ENCODE assay signal across 14 cellular contexts in the genomic region with DNA sequence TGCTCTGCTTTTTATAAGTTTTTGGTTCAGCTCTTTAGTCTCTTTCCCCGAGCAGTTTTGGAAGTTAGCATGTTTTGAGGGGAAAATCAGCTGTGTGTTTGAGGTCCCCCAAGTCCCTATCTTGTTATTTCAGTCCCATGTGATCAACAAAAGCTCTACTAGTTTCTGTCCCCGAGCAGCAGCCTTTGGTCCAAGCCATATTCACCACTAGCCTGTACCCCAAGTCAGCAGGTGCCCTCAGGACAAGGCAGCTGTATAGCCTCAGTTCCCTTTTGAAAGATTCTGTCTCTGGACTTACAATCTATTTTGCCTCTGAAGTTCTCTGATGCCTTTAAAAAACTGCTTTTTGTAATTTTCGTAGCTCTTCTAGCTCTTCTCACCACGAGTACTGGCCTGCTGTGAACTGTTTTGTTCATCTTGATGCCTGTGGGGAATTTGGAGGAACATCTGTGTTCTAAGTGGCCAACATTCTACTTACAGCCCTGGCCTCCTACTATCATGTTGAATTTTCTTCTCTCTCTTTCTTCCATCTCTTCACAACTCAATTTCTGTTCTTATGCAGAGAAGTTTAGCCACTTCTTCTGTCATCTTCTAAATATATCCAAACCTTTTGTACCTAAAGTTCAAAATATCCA. TPM values are rescaled to one million over a fixed set of nuclear protein-coding genes. Genes with fewer than 3 reads are reported as not detected.
DNase-seq lines count a peak whose midpoint lies in the region; ATAC-seq and TF ChIP-seq lines count a peak whose summit lies in the region.
"Had no signal": no experiment of that assay in that cellular context is flagged by ENCODE, and none has a peak within 500 bp of the region (broad histone marks: within the 10 kb centered on the region; RNA-seq: fewer than 3 reads in every experiment).

No MANE protein-coding gene starts in this region.

- no peaks in the 10 kb centered on the region for H4K20me1 ChIP-seq in KMS-11 (ENCODE audit: insufficient read depth)

- no peak overlapping the region for H2AFZ ChIP-seq in KMS-11 (ENCODE audit: low read depth)

- no peak for DNase-seq in Right ventricle myocardium inferior (ENCODE audit: missing footprints)
- DNase-seq in right cardiac atrium = no peak
- DNase-seq in esophagus muscularis mucosa (ENCODE audit: extremely low spot score) = no peak
- DNase-seq in NCI-H1694 (lab: John Stamatoyannopoulos, UW) = no peak
- DNase-seq in DMS 273 (lab: John Stamatoyannopoulos, UW; ENCODE audit: unreplicated experiment) = no peak
- no peak for DNase-seq in SHP77 treated with DMSO at 0.1 percent for 48 hours (lab: John Stamatoyannopoulos, UW)
- DNase-seq: NCI-H1092, NCI-H187, NCI-H748 treated with DMSO at 0.1 percent for 48 hours, SIG-M5 had no signal

- no peak for TF ChIP-seq CTCF in KMS-11 (conservative IDR thresholded peaks at IDR 0.05; ENCODE audit: low read depth, low read length)
- TF ChIP-seq CTCF in esophagus muscularis mucosa (IDR thresholded peaks at IDR 0.05) = no peak

- intact Hi-C loops in Right ventricle myocardium inferior (cut with DNase I) = no loop called here
- intact Hi-C loops in right cardiac atrium (cut with DNase I) = no loop called here
- intact Hi-C loops in esophagus muscularis mucosa (cut with DNase I) = no loop called here

- H3K27ac ChIP-seq in right cardiac atrium (ENCODE audit: low read length) (no peak overlapping the region), KMS-11 (peak overlapping the region; percentile 62), esophagus muscularis mucosa (replicated peaks in 1 of 4) (peak overlapping the region; percentile 41 to 48 (median 42)), skeletal muscle tissue (ENCODE audit: low read depth, low read length) (peak overlapping the region; percentile 45)

- H3K4me2 ChIP-seq in KMS-11 = peak overlapping the region; percentile 64

- H3K36me3 ChIP-seq in KMS-11 (ENCODE audit: insufficient read depth) (peaks cover 43% of the 10 kb centered on the region; the same call in 1 of the 2 replicates), esophagus muscularis mucosa (peaks cover 6 to 52% (median 33%) of the 10 kb centered on the region in 4 donors), skeletal muscle tissue (ENCODE audit: control insufficient read depth in 3 of 3, insufficient read depth in 3 of 3, low read length in 3 of 3) (peaks cover 0 to 12% (median 6%) of the 10 kb centered on the region in 3 donors)

- H3K27me3 ChIP-seq in right cardiac atrium (ENCODE audit: control insufficient read depth, insufficient read depth) = no peaks in the 10 kb centered on the region
- no peaks in the 10 kb centered on the region for H3K27me3 ChIP-seq in KMS-11 (ENCODE audit: insufficient read depth, low read depth)
- no peaks in the 10 kb centered on the region for H3K27me3 ChIP-seq in esophagus muscularis mucosa
- no peaks in the 10 kb centered on the region for H3K27me3 ChIP-seq in skeletal muscle tissue (ENCODE audit: control insufficient read depth in 3 of 3, insufficient read depth in 3 of 3, low read length in 3 of 3)

- TF ChIP-seq EP300 in esophagus muscularis mucosa (IDR thresholded peaks at IDR 0.05) = no peak

- H3K79me2 ChIP-seq in KMS-11 (ENCODE audit: insufficient read depth, low read depth) = peaks cover 91% of the 10 kb centered on the region

- TF ChIP-seq POLR2A in esophagus muscularis mucosa (IDR thresholded peaks at IDR 0.05; ENCODE audit: low read depth) = no peak

- 70% methylated on average over 4 of the region's 4 CpGs for WGBS in right cardiac atrium
- 67% methylated on average over 4 of the region's 4 CpGs for WGBS in esophagus muscularis mucosa

- H3K9me3 ChIP-seq in right cardiac atrium (ENCODE audit: control insufficient read depth, low read length) (no peaks in the 10 kb centered on the region), esophagus muscularis mucosa (no peaks in the 10 kb centered on the region), skeletal muscle tissue (ENCODE audit: control insufficient read depth in 3 of 3, low read length in 3 of 3) (no peaks in the 10 kb centered on the region)
- H3K9me3 ChIP-seq: HAP-1 had no signal

- H3K9ac ChIP-seq in KMS-11 (peak overlapping the region; percentile 13; the same call in 1 of the 2 replicates), skeletal muscle tissue (ENCODE audit: low read depth in 1 of 3, low read length in 3 of 3) (no peak overlapping the region)

- ATAC-seq in Right ventricle myocardium inferior (peak; percentile 64), right cardiac atrium (no peak)
- ATAC-seq: Panc1 had no signal

- H3K4me1 ChIP-seq in right cardiac atrium (ENCODE audit: control insufficient read depth, insufficient read depth, low read length) (peaks cover 3% of the 10 kb centered on the region), KMS-11 (ENCODE audit: low read depth, poor library complexity, severe bottlenecking) (peaks cover 100% of the 10 kb centered on the region), esophagus muscularis mucosa (peaks cover 0 to 33% (median 31%) of the 10 kb centered on the region in 4 donors), skeletal muscle tissue (ENCODE audit: control insufficient read depth in 3 of 3, insufficient read depth in 3 of 3, low read length in 3 of 3) (peaks cover 3 to 10% (median 6%) of the 10 kb centered on the region in 3 donors)
- H3K4me1 ChIP-seq: HAP-1 had no signal

- H3K4me3 ChIP-seq in right cardiac atrium (ENCODE audit: low read length) (no peak overlapping the region), KMS-11 (IDR thresholded peaks at IDR 0.05; ENCODE audit: insufficient read depth, low read depth, low read length) (peak overlapping the region; percentile 42), esophagus muscularis mucosa (no peak overlapping the region), skeletal muscle tissue (ENCODE audit: low read length in 3 of 3) (no peak overlapping the region)
- H3K4me3 ChIP-seq: HAP-1 had no signal

RNA-seq across cellular contexts. Expression of gene UAP1, which starts 16.7 kb away (rescaled TPM):
- total RNA-seq in Right ventricle myocardium inferior = 28.9 TPM
- 10 to 100 TPM; 23.9 to 51.4 (median 30.1) TPM for total RNA-seq in right cardiac atrium
- polyA plus RNA-seq in right cardiac atrium = 32.7 TPM
- 100 to 1,000 TPM in 1 of 4 donors, 10 to 100 TPM in 3; 51.5 to 246 (median 61.8) TPM for total RNA-seq in esophagus muscularis mucosa
- 43.8 TPM for total RNA-seq in skeletal muscle tissue

RNA-seq across cellular contexts. Expression of gene DDR2, which starts 54.1 kb away (rescaled TPM):
- total RNA-seq in Right ventricle myocardium inferior (34.4 TPM), right cardiac atrium (10 to 100 TPM; 57.7 to 82.1 (median 67.4) TPM), esophagus muscularis mucosa (100 to 1,000 TPM; 143 to 194 (median 175) TPM), skeletal muscle tissue (40.2 TPM)
- polyA plus RNA-seq in right cardiac atrium = 12.8 TPM
